Comparison of ENCODE assay signal across 8 cellular contexts in genomic region chr1:184753608-184754478, GRCh38. TPM values are rescaled to one million over a fixed set of nuclear protein-coding genes. Genes with fewer than 3 reads are reported as not detected.
A peak's percentile ranks its signal among the peaks of the same experiment; 100 is the strongest.
DNase-seq lines count a peak whose midpoint lies in the region; ATAC-seq and TF ChIP-seq lines count a peak whose summit lies in the region.

No MANE protein-coding gene starts in this region.

- POLR2A ChIA-PET in A673 (lab: Charles Lee; ENCODE audit: low non-redundant PET) = no interaction called here

- H3K4me1 ChIP-seq in A673 (ENCODE audit: insufficient read depth, low read length, poor library complexity, severe bottlenecking) (peaks cover 10% of the 10 kb centered on the region), RWPE2 (ENCODE audit: insufficient read depth, poor library complexity, severe bottlenecking) (peaks cover 5% of the 10 kb centered on the region)

- H3K27me3 ChIP-seq in A673 (replicated peaks; ENCODE audit: insufficient read depth, low read depth, low read length, poor library complexity) (no peaks in the 10 kb centered on the region), RWPE2 (ENCODE audit: insufficient read depth, poor library complexity, severe bottlenecking) (no peaks in the 10 kb centered on the region)

- no peak for TF ChIP-seq CTCF in A673 (conservative IDR thresholded peaks at IDR 0.05; ENCODE audit: low read depth, low read length)
- no peak for TF ChIP-seq CTCF in RWPE2 (IDR thresholded peaks at IDR 0.05; ENCODE audit: poor library complexity, severe bottlenecking)

- H3K36me3 ChIP-seq in A673 (ENCODE audit: insufficient read depth, low read length, poor library complexity, severe bottlenecking) (no peaks in the 10 kb centered on the region), RWPE2 (ENCODE audit: low read depth) (peaks cover 5% of the 10 kb centered on the region; the same call in 1 of the 2 replicates)

- ATAC-seq in GM19023 (IDR thresholded peaks at IDR 0.05; ENCODE audit: unreplicated experiment) (peak; percentile 8), HG03354 (IDR thresholded peaks at IDR 0.05; ENCODE audit: poor library complexity, severe bottlenecking, unreplicated experiment) (peak; percentile 22), RWPE2 (ENCODE audit: low read depth) (no peak; the same call in 2 of the 3 replicates), left ventricle myocardium superior (peak; percentile 33)

- TSS peak; percentile 61 for BruUV-seq in A673 (replicated peaks; lab: Mats Ljungman, UMichigan)

- peak; percentile 56 for DNase-seq in A673 (ENCODE audit: low spot score)
- DNase-seq in RWPE2 (ENCODE audit: low spot score) = peak; percentile 48
- DNase-seq in left ventricle myocardium superior = peak; percentile 66
- DNase-seq in putamen (ENCODE audit: low spot score) = peak; percentile 37
- no peak for DNase-seq in GM19240 (ENCODE audit: insufficient read length, low spot score)

- 1 to 2% (median 1%) methylated on average over 42 to 43 of the region's 43 CpGs for WGBS in adipose tissue, 3 donors

- H3K4me3 ChIP-seq in A673 (ENCODE audit: low read depth, low read length, poor library complexity, severe bottlenecking) = peak overlapping the region; percentile 86
- peak overlapping the region; percentile 87 for H3K4me3 ChIP-seq in RWPE2 (ENCODE audit: severe bottlenecking)

- CTCF ChIA-PET in A673 (lab: Charles Lee) = no interaction called here

- intact Hi-C loops in A673 (cut with micrococcal nuclease; ENCODE audit: unreplicated experiment) = no loop called here
- intact Hi-C loops in left ventricle myocardium superior (cut with micrococcal nuclease) = no loop called here

- peak overlapping the region; percentile 81 for H3K27ac ChIP-seq in A673 (ENCODE audit: low read depth, low read length, poor library complexity, severe bottlenecking)
- peak overlapping the region; percentile 46 for H3K27ac ChIP-seq in RWPE2 (ENCODE audit: poor library complexity, severe bottlenecking)
- peak overlapping the region; percentile 97 for H3K27ac ChIP-seq in adipose tissue (ENCODE audit: low read depth, low read length)

- H3K9me3 ChIP-seq in A673 (ENCODE audit: low read depth, low read length, poor library complexity, severe bottlenecking) (no peaks in the 10 kb centered on the region), RWPE2 (ENCODE audit: severe bottlenecking) (no peaks in the 10 kb centered on the region)

RNA-seq across cellular contexts. Expression of gene EDEM3, which starts 0.8 kb away (rescaled TPM):
- total RNA-seq in A673 (2021) (23.4 and 24.3 TPM in 2 replicates), left ventricle myocardium superior (18.3 TPM)
- polyA plus RNA-seq in adipose tissue = 10 to 100 TPM; 10.3 to 15.8 (median 11.8) TPM

Comparison
In these comparisons a context has a peak if more than half of its experiments do, and no peak if none do; other contexts are left out.
1. H3K27ac ChIP-seq: peak in every context shown above with its lines; median percentile 97 in adipose tissue; 81 in A673; 46 in RWPE2.